ENCODE assay signal across 8 cellular contexts in genomic region chr4:7995135-7995534, GRCh38.
"Had no signal": no experiment of that assay in that cellular context is flagged by ENCODE, and none has a peak within 500 bp of the region (broad histone marks: within the 10 kb centered on the region; RNA-seq: fewer than 3 reads in every experiment).

No MANE protein-coding gene starts in this region.

- ATAC-seq: HCT116, HepG2 had no signal

- H3K27ac ChIP-seq: GM23248, HL-60 had no signal

- H2AFZ ChIP-seq: GM23248 had no signal

- H3K36me3 ChIP-seq: HAP-1 had no signal

- H3K9ac ChIP-seq: GM23248 had no signal

- H3K4me3 ChIP-seq: GM23248, HAP-1 had no signal

- H3K9me3 ChIP-seq: HAP-1 had no signal

- DNase-seq: GM23248, GOT3, H7, HFFc6 had no signal

- H3K4me1 ChIP-seq: HAP-1 had no signal
